In genomic region chr14:51185180-51185579, GRCh38 we compare ENCODE assay signal across 1 cellular context.
A peak's percentile ranks its signal among the peaks of the same experiment; 100 is the strongest.
TF ChIP-seq lines count a peak whose summit lies in the region.

No MANE protein-coding gene starts in this region.

TF ChIP-seq in K562, 482 proteins besides CTCF, POLR2A, EP300 and RAD21 (continued from another document):
- TF ChIP-seq MGA (IDR thresholded peaks at IDR 0.05) (peak; percentile 20; the same call in 1 of the 2 replicates), ZNF217 (CRISPR knock-in tag; IDR thresholded peaks at IDR 0.05) (no peak), ATF3 (IDR thresholded peaks at IDR 0.05) (peak; percentile 69), ATF3 (CRISPR knock-in tag; conservative IDR thresholded peaks at IDR 0.05) (no peak), SLC30A9 (CRISPR knock-in tag; IDR thresholded peaks at IDR 0.05) (no peak), MAFG (tag; conservative IDR thresholded peaks at IDR 0.05) (peak; percentile 51), CBX5 (IDR thresholded peaks at IDR 0.05; ENCODE audit: borderline replicate concordance, low read depth) (no peak), SOX6 (IDR thresholded peaks at IDR 0.05) (no peak), FOSL1 (tag; conservative IDR thresholded peaks at IDR 0.05) (no peak), DIDO1 (tag; IDR thresholded peaks at IDR 0.05; ENCODE audit: low read depth) (no peak), C11orf30 (IDR thresholded peaks at IDR 0.05; ENCODE audit: low read depth) (peak; percentile 54; the same call in 1 of the 2 replicates), MIER1 (IDR thresholded peaks at IDR 0.05; ENCODE audit: low read depth) (no peak), XRCC5 (IDR thresholded peaks at IDR 0.05; ENCODE audit: low read depth, low read length) (no peak), USF2 (CRISPR knock-in tag; IDR thresholded peaks at IDR 0.05) (no peak), ZNF644 (tag; IDR thresholded peaks at IDR 0.05; ENCODE audit: low read depth) (no peak), SIN3A (IDR thresholded peaks at IDR 0.05; ENCODE audit: borderline replicate concordance in 2 of 2, control insufficient read depth in 1 of 2, low read depth in 2 of 2, low read length in 2 of 2) (no peak), SIRT6 (IDR thresholded peaks at IDR 0.05; ENCODE audit: low read depth, low read length) (no peak), ARID4B (CRISPR knock-in tag; IDR thresholded peaks at IDR 0.05) (no peak), ESRRA (IDR thresholded peaks at IDR 0.05; ENCODE audit: borderline replicate concordance, low read depth) (no peak), MTA3 (IDR thresholded peaks at IDR 0.05; ENCODE audit: borderline replicate concordance) (no peak), ZNF316 (IDR thresholded peaks at IDR 0.05) (peak; percentile 70), U2AF2 (optimal IDR thresholded peaks at IDR 0.05; ENCODE audit: low read depth, low read length) (no peak), MTF1 (CRISPR knock-in tag; IDR thresholded peaks at IDR 0.05; ENCODE audit: borderline replicate concordance) (no peak), IFI16 (CRISPR knock-in tag; IDR thresholded peaks at IDR 0.05) (no peak), CHD2 (IDR thresholded peaks at IDR 0.05; ENCODE audit: low read depth, low read length) (0 out of 2 replicates have a peak, but pooled peaks have one; percentile 34), EHMT2 (IDR thresholded peaks at IDR 0.05) (no peak), E2F8 (IDR thresholded peaks at IDR 0.05; ENCODE audit: low read depth, partially characterized antibody) (no peak)
